26 cellular contexts compared by ENCODE assay signal in the genomic region with DNA sequence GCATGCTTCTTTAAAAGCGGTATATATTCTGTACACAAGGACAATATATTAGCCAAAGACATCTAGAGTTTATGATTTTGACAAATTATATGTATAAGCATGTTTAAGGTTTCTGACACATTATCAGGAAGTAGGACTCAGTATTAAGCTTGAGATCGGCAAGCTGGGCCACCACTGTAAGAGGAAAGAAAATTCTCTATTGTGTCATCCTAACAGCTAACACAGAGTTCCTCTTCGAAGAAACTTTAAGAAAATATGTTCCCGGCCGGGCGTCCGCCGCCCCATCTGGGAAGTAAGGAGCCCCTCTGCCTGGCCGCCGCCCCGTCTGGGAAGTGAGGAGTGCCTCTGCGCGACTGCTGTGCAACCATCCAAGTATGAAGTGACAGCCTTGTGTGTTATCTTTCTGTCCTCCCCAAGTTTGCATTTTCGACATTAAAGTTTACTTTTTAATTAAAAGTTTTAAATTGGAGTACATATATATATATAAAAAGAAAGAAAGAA.
"Had no signal": no experiment of that assay in that cellular context is flagged by ENCODE, and none has a peak within 500 bp of the region (broad histone marks: within the 10 kb centered on the region; RNA-seq: fewer than 3 reads in every experiment).

No MANE protein-coding gene starts in this region.

- ATAC-seq: activated T-helper 17 cell treated with anti-CD3 and anti-CD28 coated beads, Interleukin-2, amount 50 U/mL, for 72 hours; esophagus mucosa; left colon; naive thymus-derived CD8-positive, alpha-beta T cell; stimulated activated naive CD8-positive, alpha-beta T cell treated with anti-CD3 and anti-CD28 coated beads, Interleukin-15, Interleukin-2, amounts not matched to agents 100 U/mL and 50 U/mL, for 24 hours had no signal

- H3K4me3 ChIP-seq: right atrium auricular region, thoracic aorta, vagina had no signal

- H3K36me3 ChIP-seq: right atrium auricular region, thoracic aorta, vagina had no signal

- H3K4me1 ChIP-seq: right atrium auricular region, vagina had no signal

- DNase-seq: activated CD4-positive, alpha-beta memory T cell treated with anti-CD3 and anti-CD28 coated beads for 36 hours; activated CD4-positive, alpha-beta T cell treated with anti-CD3 and anti-CD28 coated beads, Interleukin-2, amount 10 ng/mL, durations not matched to agents 24 days and 14 days; activated CD4-positive, CD25-positive, alpha-beta regulatory T cell treated with anti-CD3 and anti-CD28 coated beads, Interleukin-2, amount 50 U/mL, for 72 hours; activated CD8-positive, alpha-beta memory T cell treated with anti-CD3 and anti-CD28 coated beads, Interleukin-2, amount 50 U/mL, for 4 hours; activated gamma-delta T cell treated with Interleukin-2 at 50 U/mL for 16 hours; activated naive CD4-positive, alpha-beta T cell treated with anti-CD3 and anti-CD28 coated beads, Interleukin-2, amount 50 U/mL, for 16 hours; activated T-cell treated with anti-CD3 and anti-CD28 coated beads, Interleukin-2, amount 50 U/mL, for 1 hour; amniotic stem cell; central memory CD4-positive, alpha-beta T cell; foreskin fibroblast; head of caudate nucleus; hypothalamus; immature natural killer cell; kidney; left colon; mesenchymal stem cell; naive thymus-derived CD8-positive, alpha-beta T cell; stimulated activated CD4-positive, alpha-beta T cell treated with anti-CD3 and anti-CD28 coated beads, Interleukin-12 subunit alpha, Interleukin-12 subunit beta, amount 100 ng/mL, for 4 hours; stimulated activated CD4-positive, alpha-beta T cell treated with anti-CD3 and anti-CD28 coated beads, Interleukin-4, amount 100 ng/mL, for 1 hour; stimulated activated naive CD8-positive, alpha-beta T cell treated with anti-CD3 and anti-CD28 coated beads, Interleukin-15, Interleukin-2, amounts not matched to agents 100 U/mL and 50 U/mL, for 24 hours; trophoblast cell had no signal

- H3K27ac ChIP-seq: right atrium auricular region, thoracic aorta, vagina had no signal

- H3K27me3 ChIP-seq: right atrium auricular region, vagina had no signal

- H3K9me3 ChIP-seq: right atrium auricular region, thoracic aorta, vagina had no signal
